In the genomic region with DNA sequence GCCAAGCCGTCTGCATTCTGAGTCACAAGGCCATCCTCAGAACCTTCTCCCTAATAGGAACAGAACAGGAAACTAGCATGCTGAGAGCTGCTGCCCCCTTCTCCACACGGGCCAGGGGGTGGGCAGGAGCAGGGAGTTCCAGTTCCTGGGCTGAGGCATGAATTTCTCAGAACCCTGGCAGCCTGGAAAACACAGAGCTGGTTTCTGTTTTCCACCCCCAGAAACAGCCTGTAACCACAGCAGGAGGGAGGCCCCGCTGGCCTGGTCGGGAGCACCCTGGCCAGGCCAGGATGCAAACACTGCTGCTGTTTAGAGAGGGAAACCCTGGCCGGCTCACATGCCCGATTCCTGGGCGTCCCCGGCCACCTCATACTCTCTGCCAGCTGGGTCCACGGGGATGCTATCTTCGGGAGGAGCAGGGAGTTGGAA, we compare ENCODE assay signal across 10 cellular contexts.
DNase-seq lines count a peak whose midpoint lies in the region; ATAC-seq and TF ChIP-seq lines count a peak whose summit lies in the region.
"Had no signal": no experiment of that assay in that cellular context is flagged by ENCODE, and none has a peak within 500 bp of the region (broad histone marks: within the 10 kb centered on the region; RNA-seq: fewer than 3 reads in every experiment).

No MANE protein-coding gene starts in this region.

- peaks cover 13% of the 10 kb centered on the region for H3K4me1 Mint-ChIP-seq in HFFc6 (ENCODE audit: low read depth)
- peaks cover 41% of the 10 kb centered on the region for H3K4me1 Mint-ChIP-seq in activated naive CD8-positive, alpha-beta T cell treated with anti-CD3 and anti-CD28 coated beads for 36 hours
- H3K4me1 Mint-ChIP-seq in stimulated activated effector memory CD8-positive, alpha-beta T cell treated with anti-CD3 and anti-CD28 coated beads, Interleukin-12 subunit alpha, Interleukin-12 subunit beta, amount 100 ng/mL, for 72 hours: peaks cover 80% of the 10 kb centered on the region

- peak overlapping the region; percentile 52; the same call in 1 of the 2 replicates for H3K4me3 Mint-ChIP-seq in HFFc6
- H3K4me3 Mint-ChIP-seq in activated naive CD8-positive, alpha-beta T cell treated with anti-CD3 and anti-CD28 coated beads for 36 hours: no peak overlapping the region
- peak overlapping the region; percentile 33 for H3K4me3 Mint-ChIP-seq in stimulated activated effector memory CD8-positive, alpha-beta T cell treated with anti-CD3 and anti-CD28 coated beads, Interleukin-12 subunit alpha, Interleukin-12 subunit beta, amount 100 ng/mL, for 72 hours

- DNase-seq in HFFc6: no peak
- DNase-seq in activated naive CD8-positive, alpha-beta T cell treated with anti-CD3 and anti-CD28 coated beads for 36 hours: peak; percentile 21
- DNase-seq in iPS-NIHi11 (ENCODE audit: low spot score): peak; percentile 35
- DNase-seq in stimulated activated effector memory CD8-positive, alpha-beta T cell treated with anti-CD3 and anti-CD28 coated beads, Interleukin-12 subunit alpha, Interleukin-12 subunit beta, amount 100 ng/mL, for 72 hours (ENCODE audit: low spot score in 2 of 2): no peak
- DNase-seq in SKM-1 (lab: John Stamatoyannopoulos, UW; ENCODE audit: unreplicated experiment): no peak
- no peak for DNase-seq in activated CD4-positive, alpha-beta T cell treated with anti-CD3 and anti-CD28 coated beads, Interleukin-2, amount 50 U/mL, for 48 hours
- DNase-seq: NCI-H345; stimulated activated CD4-positive, alpha-beta T cell treated with anti-CD3 and anti-CD28 coated beads, Interleukin-12 subunit alpha, Interleukin-12 subunit beta, amount 100 ng/mL, for 4 hours had no signal

- peak; percentile 2 for ATAC-seq in stimulated activated effector memory CD8-positive, alpha-beta T cell treated with anti-CD3 and anti-CD28 coated beads, Interleukin-12 subunit alpha, Interleukin-12 subunit beta, amount 100 ng/mL, for 72 hours
- ATAC-seq in HG02852 (IDR thresholded peaks at IDR 0.05; ENCODE audit: unreplicated experiment) (no peak), GM21529 (IDR thresholded peaks at IDR 0.05; ENCODE audit: unreplicated experiment) (no peak)

- no peak for TF ChIP-seq CTCF in HFFc6 (IDR thresholded peaks at IDR 0.05)

- no peaks in the 10 kb centered on the region for H3K36me3 Mint-ChIP-seq in HFFc6 (ENCODE audit: low read depth)
- H3K36me3 Mint-ChIP-seq in activated naive CD8-positive, alpha-beta T cell treated with anti-CD3 and anti-CD28 coated beads for 36 hours: peaks cover 45% of the 10 kb centered on the region
- peaks cover 93% of the 10 kb centered on the region for H3K36me3 Mint-ChIP-seq in stimulated activated effector memory CD8-positive, alpha-beta T cell treated with anti-CD3 and anti-CD28 coated beads, Interleukin-12 subunit alpha, Interleukin-12 subunit beta, amount 100 ng/mL, for 72 hours

- H3K9me3 Mint-ChIP-seq in HFFc6: no peaks in the 10 kb centered on the region; the same call in 1 of the 2 replicates
- H3K9me3 Mint-ChIP-seq in activated naive CD8-positive, alpha-beta T cell treated with anti-CD3 and anti-CD28 coated beads for 36 hours: peaks cover 6% of the 10 kb centered on the region
- H3K9me3 Mint-ChIP-seq in stimulated activated effector memory CD8-positive, alpha-beta T cell treated with anti-CD3 and anti-CD28 coated beads, Interleukin-12 subunit alpha, Interleukin-12 subunit beta, amount 100 ng/mL, for 72 hours: peaks cover 3% of the 10 kb centered on the region

- H3K27me3 Mint-ChIP-seq in HFFc6 (ENCODE audit: insufficient read depth): no peaks in the 10 kb centered on the region
- H3K27me3 Mint-ChIP-seq in activated naive CD8-positive, alpha-beta T cell treated with anti-CD3 and anti-CD28 coated beads for 36 hours: no peaks in the 10 kb centered on the region

- peak overlapping the region; percentile 61 for H3K27ac Mint-ChIP-seq in HFFc6
- H3K27ac Mint-ChIP-seq in activated naive CD8-positive, alpha-beta T cell treated with anti-CD3 and anti-CD28 coated beads for 36 hours: peak overlapping the region; percentile 74
- H3K27ac Mint-ChIP-seq in stimulated activated effector memory CD8-positive, alpha-beta T cell treated with anti-CD3 and anti-CD28 coated beads, Interleukin-12 subunit alpha, Interleukin-12 subunit beta, amount 100 ng/mL, for 72 hours: peak overlapping the region; percentile 50

Comparison
In these comparisons a context has a peak if more than half of its experiments do, and no peak if none do; other contexts are left out.
1. DNase-seq: peak in activated naive CD8-positive, alpha-beta T cell treated with anti-CD3 and anti-CD28 coated beads for 36 hours (single experiment) and iPS-NIHi11 (single experiment); none in HFFc6 (single experiment), stimulated activated effector memory CD8-positive, alpha-beta T cell treated with anti-CD3 and anti-CD28 coated beads, Interleukin-12 subunit alpha, Interleukin-12 subunit beta, amount 100 ng/mL, for 72 hours (0 of 2), SKM-1 (single experiment) and activated CD4-positive, alpha-beta T cell treated with anti-CD3 and anti-CD28 coated beads, Interleukin-2, amount 50 U/mL, for 48 hours (0 of 2).
2. Peak in every context shown above with its lines, with median percentiles within 50 percentile points of each other: H3K27ac Mint-ChIP-seq.